ENCODE assay signal across 13 cellular contexts in the genomic region with DNA sequence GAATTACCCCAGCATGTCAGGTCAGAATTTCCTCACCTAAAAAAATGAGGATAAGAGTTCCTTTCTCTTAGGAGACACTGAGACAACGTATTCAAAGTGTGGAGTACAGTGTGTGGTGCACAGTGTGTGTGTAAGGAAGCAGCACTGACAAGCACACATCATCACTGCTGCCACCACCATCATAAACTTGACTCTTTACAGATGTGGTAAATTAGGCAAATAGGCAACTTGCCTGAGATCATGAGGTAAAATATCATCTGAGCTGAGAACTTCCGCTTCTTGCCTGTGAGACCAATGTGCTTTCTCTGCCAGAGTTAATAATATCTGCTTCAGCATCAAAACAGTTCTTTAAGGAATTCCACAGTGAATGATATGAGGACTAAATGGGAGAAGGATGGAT. TPM values are rescaled to one million over a fixed set of nuclear protein-coding genes. Genes with fewer than 3 reads are reported as not detected.
DNase-seq lines count a peak whose midpoint lies in the region; ATAC-seq and TF ChIP-seq lines count a peak whose summit lies in the region.
"Had no signal": no experiment of that assay in that cellular context is flagged by ENCODE, and none has a peak within 500 bp of the region (broad histone marks: within the 10 kb centered on the region; RNA-seq: fewer than 3 reads in every experiment).

No MANE protein-coding gene starts in this region.

- no peaks in the 10 kb centered on the region for H3K4me1 Mint-ChIP-seq in MCF 10A (ENCODE audit: insufficient read depth, unreplicated experiment)

- no peak overlapping the region for H3K9ac ChIP-seq in muscle layer of colon (ENCODE audit: low read length)
- H3K9ac ChIP-seq: parathyroid adenoma had no signal

- H3K36me3 Mint-ChIP-seq in MCF 10A (ENCODE audit: insufficient read depth, unreplicated experiment): peaks cover 10% of the 10 kb centered on the region

- no peaks in the 10 kb centered on the region for H3K9me3 ChIP-seq in muscle layer of colon (ENCODE audit: low read length)
- H3K9me3 ChIP-seq: colonic mucosa had no signal

- CTCF ChIA-PET in MCF 10A (lab: Yijun Ruan, JAX): interaction anchor here (1.8 kb wide), 1 partner anchor 64 kb away, joined by 8 read pairs; no protein-coding TSS in a partner anchor

- no peak overlapping the region for H3K4me3 Mint-ChIP-seq in MCF 10A (ENCODE audit: unreplicated experiment)
- H3K4me3 Mint-ChIP-seq: activated naive CD8-positive, alpha-beta T cell treated with anti-CD3 and anti-CD28 coated beads, Interleukin-2, amount 10 ng/mL, durations not matched to agents 7 days and 5 days; T-cell had no signal

- H3K9me3 Mint-ChIP-seq in MCF 10A (ENCODE audit: unreplicated experiment): no peaks in the 10 kb centered on the region
- H3K9me3 Mint-ChIP-seq: activated naive CD8-positive, alpha-beta T cell treated with anti-CD3 and anti-CD28 coated beads, Interleukin-2, amount 10 ng/mL, durations not matched to agents 7 days and 5 days; T-cell had no signal

- TF ChIP-seq CTCF in AG09309 (IDR thresholded peaks at IDR 0.05; ENCODE audit: control insufficient read depth, insufficient read depth, low read depth, low read length, missing control alignments) (no peak), HFF-Myc (IDR thresholded peaks at IDR 0.05; ENCODE audit: low read depth, low read length, missing control alignments) (no peak), cardiac fibroblast (IDR thresholded peaks at IDR 0.05; ENCODE audit: low read depth, low read length) (no peak), MCF 10A (IDR thresholded peaks at IDR 0.05; ENCODE audit: unreplicated experiment) (no peak)

- no TSS peak for BruUV-seq in MCF 10A (replicated peaks; lab: Mats Ljungman, UMichigan)

- peaks cover 1% of the 10 kb centered on the region for H3K36me3 ChIP-seq in muscle layer of colon (ENCODE audit: insufficient read depth, low read length)
- H3K36me3 ChIP-seq: colonic mucosa had no signal

- no peaks in the 10 kb centered on the region for H3K27me3 Mint-ChIP-seq in MCF 10A (ENCODE audit: insufficient read depth, unreplicated experiment)
- H3K27me3 Mint-ChIP-seq: activated naive CD8-positive, alpha-beta T cell treated with anti-CD3 and anti-CD28 coated beads, Interleukin-2, amount 10 ng/mL, durations not matched to agents 7 days and 5 days; T-cell had no signal

- ATAC-seq in GM19397 (IDR thresholded peaks at IDR 0.05; ENCODE audit: unreplicated experiment): no peak
- no peak for ATAC-seq in GM19324 (IDR thresholded peaks at IDR 0.05; ENCODE audit: low FRiP score, unreplicated experiment)
- ATAC-seq: T-cell had no signal

- DNase-seq in AG09309 (ENCODE audit: low read depth): peak; percentile 84
- DNase-seq in HFF-Myc (ENCODE audit: extremely low read depth, low read depth): peak; percentile 65
- DNase-seq in cardiac fibroblast (ENCODE audit: low read depth in 2 of 2): peak; percentile 27 to 66
- no peak for DNase-seq in MCF 10A (ENCODE audit: unreplicated experiment)
- no peak for DNase-seq in activated effector memory CD4-positive, alpha-beta T cell treated with anti-CD3 and anti-CD28 coated beads, Interleukin-2, amount 50 U/mL, for 16 hours
- DNase-seq: activated naive CD8-positive, alpha-beta T cell treated with anti-CD3 and anti-CD28 coated beads, Interleukin-2, amount 10 ng/mL, durations not matched to agents 7 days and 5 days; colonic mucosa; NCI-H1105 treated with DMSO at 0.1 percent for 48 hours; T-cell had no signal

- no peaks in the 10 kb centered on the region for H3K27me3 ChIP-seq in muscle layer of colon (ENCODE audit: control insufficient read depth in 1 of 2, insufficient read depth in 2 of 2, low read length in 2 of 2)
- H3K27me3 ChIP-seq: colonic mucosa had no signal

- H3K4me3 ChIP-seq in AG09309 (ENCODE audit: control insufficient read depth, low read depth, low read length): no peak overlapping the region
- H3K4me3 ChIP-seq in HFF-Myc (replicated peaks; ENCODE audit: low read depth, low read length): no peak overlapping the region
- H3K4me3 ChIP-seq in cardiac fibroblast (replicated peaks in 1 of 2; ENCODE audit: low read depth in 2 of 2, low read length in 2 of 2): no peak overlapping the region
- no peak overlapping the region for H3K4me3 ChIP-seq in muscle layer of colon (ENCODE audit: low read depth in 1 of 2, low read length in 2 of 2)
- H3K4me3 ChIP-seq: colonic mucosa had no signal

- H3K27ac ChIP-seq in muscle layer of colon (ENCODE audit: low read depth, low read length): peak overlapping the region; percentile 4
- H3K27ac ChIP-seq: colonic mucosa, parathyroid adenoma had no signal

- intact Hi-C loops in MCF 10A (cut with micrococcal nuclease): no loop called here

- POLR2A ChIA-PET in MCF 10A (lab: Yijun Ruan, JAX): interaction anchor here (0.5 to 1.1 kb wide), 2 partner anchors 13 to 1271 kb away, joined by 3 read pairs; no protein-coding TSS in a partner anchor

- H3K27ac Mint-ChIP-seq in MCF 10A (ENCODE audit: low read depth, unreplicated experiment): no peak overlapping the region
- H3K27ac Mint-ChIP-seq: activated naive CD8-positive, alpha-beta T cell treated with anti-CD3 and anti-CD28 coated beads, Interleukin-2, amount 10 ng/mL, durations not matched to agents 7 days and 5 days; T-cell had no signal

- peaks cover 60% of the 10 kb centered on the region for H3K4me1 ChIP-seq in muscle layer of colon (ENCODE audit: insufficient read depth, low read length)
- H3K4me1 ChIP-seq: colonic mucosa had no signal

RNA-seq across cellular contexts. Expression of a gene that starts 52.7 kb away (rescaled TPM):
- total RNA-seq in MCF 10A (2022): 31.6 and 36.1 TPM in 2 replicates

RNA-seq across cellular contexts. Expression of a gene that starts 53.3 kb away (rescaled TPM):
- 13.0 and 18.2 TPM in 2 replicates for total RNA-seq in MCF 10A (2022)

Comparison
In these comparisons a context has a peak if more than half of its experiments do, and no peak if none do; other contexts are left out.
1. DNase-seq: peak in AG09309 (single experiment), HFF-Myc (single experiment) and cardiac fibroblast (2 of 2); none in MCF 10A (single experiment) and activated effector memory CD4-positive, alpha-beta T cell treated with anti-CD3 and anti-CD28 coated beads, Interleukin-2, amount 50 U/mL, for 16 hours (single experiment).